24 cellular contexts compared by ENCODE assay signal in genomic region chr2:18251486-18251885, GRCh38.
"Had no signal": no experiment of that assay in that cellular context is flagged by ENCODE, and none has a peak within 500 bp of the region (broad histone marks: within the 10 kb centered on the region; RNA-seq: fewer than 3 reads in every experiment).

No MANE protein-coding gene starts in this region.

- DNase-seq: effector memory CD8-positive, alpha-beta T cell; gastrocnemius medialis; islet precursor cell; left ventricle myocardium superior; mesenchymal stem cell; midbrain; naive B cell; occipital lobe; pancreas; right cardiac atrium; stimulated activated CD4-positive, alpha-beta T cell treated with anti-CD3 and anti-CD28 coated beads, Interleukin-4, amount 100 ng/mL, for 1 hour; stimulated activated CD8-positive, alpha-beta memory T cell treated with anti-CD3 and anti-CD28 coated beads, Interleukin-4, amount 100 ng/mL, for 48 hours; stimulated activated naive CD8-positive, alpha-beta T cell treated with anti-CD3 and anti-CD28 coated beads, Interleukin-15, Interleukin-2, amounts not matched to agents 100 U/mL and 50 U/mL, for 24 hours; thyroid gland; upper lobe of left lung had no signal

- H3K4me1 ChIP-seq: esophagus muscularis mucosa, gastrocnemius medialis, pancreas, suprapubic skin, thyroid gland, upper lobe of left lung, vagina had no signal

- H3K9me3 ChIP-seq: esophagus muscularis mucosa, gastrocnemius medialis, pancreas, suprapubic skin, thyroid gland, upper lobe of left lung, vagina had no signal

- H3K4me3 Mint-ChIP-seq: effector memory CD8-positive, alpha-beta T cell; naive B cell; nephron; stimulated activated effector memory CD8-positive, alpha-beta T cell treated with anti-CD3 and anti-CD28 coated beads, Interleukin-12 subunit alpha, Interleukin-12 subunit beta, amount 100 ng/mL, for 72 hours had no signal

- H3K36me3 ChIP-seq: esophagus muscularis mucosa, gastrocnemius medialis, pancreas, suprapubic skin, thyroid gland, upper lobe of left lung, vagina had no signal

- H3K4me1 Mint-ChIP-seq: naive B cell; nephron; stimulated activated effector memory CD8-positive, alpha-beta T cell treated with anti-CD3 and anti-CD28 coated beads, Interleukin-12 subunit alpha, Interleukin-12 subunit beta, amount 100 ng/mL, for 72 hours had no signal

- H3K36me3 Mint-ChIP-seq: naive B cell; stimulated activated effector memory CD8-positive, alpha-beta T cell treated with anti-CD3 and anti-CD28 coated beads, Interleukin-12 subunit alpha, Interleukin-12 subunit beta, amount 100 ng/mL, for 72 hours had no signal

- H3K27me3 Mint-ChIP-seq: effector memory CD8-positive, alpha-beta T cell; progenitor cell of endocrine pancreas had no signal

- H3K27me3 ChIP-seq: esophagus muscularis mucosa, gastrocnemius medialis, pancreas, suprapubic skin, thyroid gland, upper lobe of left lung, vagina had no signal

- H3K4me2 ChIP-seq: smooth muscle cell had no signal

- H3K27ac Mint-ChIP-seq: effector memory CD8-positive, alpha-beta T cell; naive B cell; nephron; progenitor cell of endocrine pancreas; stimulated activated effector memory CD8-positive, alpha-beta T cell treated with anti-CD3 and anti-CD28 coated beads, Interleukin-12 subunit alpha, Interleukin-12 subunit beta, amount 100 ng/mL, for 72 hours had no signal

- H3K27ac ChIP-seq: epithelial cell of prostate, esophagus muscularis mucosa, gastrocnemius medialis, pancreas, suprapubic skin, thyroid gland, upper lobe of left lung, vagina had no signal

- ATAC-seq: effector memory CD8-positive, alpha-beta T cell; gastrocnemius medialis; left ventricle myocardium superior; pancreas; right cardiac atrium; stimulated activated effector memory CD8-positive, alpha-beta T cell treated with anti-CD3 and anti-CD28 coated beads, Interleukin-12 subunit alpha, Interleukin-12 subunit beta, amount 100 ng/mL, for 72 hours; stimulated activated naive CD8-positive, alpha-beta T cell treated with anti-CD3 and anti-CD28 coated beads, Interleukin-15, Interleukin-2, amounts not matched to agents 100 U/mL and 50 U/mL, for 24 hours had no signal

- H3K4me3 ChIP-seq: esophagus muscularis mucosa, gastrocnemius medialis, lung, pancreas, smooth muscle cell, suprapubic skin, thyroid gland, upper lobe of left lung, vagina had no signal
